ENCODE assay signal across 13 cellular contexts in genomic region chr10:80501381-80501912, GRCh38. TPM values are rescaled to one million over a fixed set of nuclear protein-coding genes. Genes with fewer than 3 reads are reported as not detected.
DNase-seq lines count a peak whose midpoint lies in the region; ATAC-seq and TF ChIP-seq lines count a peak whose summit lies in the region.
"Had no signal": no experiment of that assay in that cellular context is flagged by ENCODE, and none has a peak within 500 bp of the region (broad histone marks: within the 10 kb centered on the region; RNA-seq: fewer than 3 reads in every experiment).

No MANE protein-coding gene starts in this region.

- no TSS peak for BruUV-seq in HCT116 (replicated peaks; lab: Mats Ljungman, UMichigan)

- H3K9ac ChIP-seq in HCT116 (ENCODE audit: low read length) = peak overlapping the region; percentile 60

- TF ChIP-seq RAD21 in HCT116 (IDR thresholded peaks at IDR 0.05; ENCODE audit: low read depth) = no peak

- DNase-seq in A172 (ENCODE audit: low spot score) (peak; percentile 38), HCT116 (ENCODE audit: low read depth, low spot score) (no peak), breast epithelium (ENCODE audit: low spot score in 2 of 2) (no peak), naive B cell (no peak), omental fat pad (ENCODE audit: low spot score) (no peak)
- DNase-seq: DMS53, KBM-7, left colon, NCI-H526, WERI-Rb-1 had no signal

- H3K4me3 ChIP-seq in HCT116 (replicated peaks in 1 of 2; ENCODE audit: low read depth in 1 of 2, low read length in 2 of 2) = peak overlapping the region in 1 of 2 experiments; percentile 29; a peak in 2 of 4 replicates
- no peak overlapping the region for H3K4me3 ChIP-seq in breast epithelium

- ATAC-seq in HCT116 (no peak; the same call in 1 of the 2 replicates), naive B cell (ENCODE audit: low read depth in 2 of 2) (no peak), omental fat pad (ENCODE audit: low FRiP score) (no peak), GM19397 (IDR thresholded peaks at IDR 0.05; ENCODE audit: unreplicated experiment) (no peak), GM21515 (IDR thresholded peaks at IDR 0.05; ENCODE audit: unreplicated experiment) (no peak), GM18873 (IDR thresholded peaks at IDR 0.05; ENCODE audit: low FRiP score, unreplicated experiment) (no peak)
- ATAC-seq: left colon had no signal

- peak overlapping the region in 4 of 6 donors; percentile 0 to 95 (median 66) for H3K27ac Mint-ChIP-seq in naive B cell

- POLR2A ChIA-PET in HCT116 (lab: Charles Lee) = no interaction called here

- no peaks in the 10 kb centered on the region for H4K20me1 ChIP-seq in HCT116 (ENCODE audit: insufficient read depth)

- peak overlapping the region in 4 of 8 donors; percentile 48 to 92 (median 70) for H3K4me3 Mint-ChIP-seq in naive B cell

- CTCF ChIA-PET in HCT116 (lab: Charles Lee) = interaction anchor here (1.1 to 1.6 kb wide), 2 partner anchors 57 to 119 kb away, joined by 4 to 6 read pairs; no protein-coding TSS in a partner anchor

- no peaks in the 10 kb centered on the region for H3K9me3 ChIP-seq in HCT116 (ENCODE audit: control insufficient read depth in 1 of 2, insufficient read depth in 1 of 2, low read depth in 1 of 2, low read length in 2 of 2)
- H3K9me3 ChIP-seq in breast epithelium = no peaks in the 10 kb centered on the region

- peak overlapping the region; percentile 81 for H3K4me2 ChIP-seq in HCT116 (ENCODE audit: low read length)

- H3K36me3 ChIP-seq in HCT116 (ENCODE audit: control insufficient read depth in 1 of 2, insufficient read depth in 2 of 2, low read length in 2 of 2) (no peaks in the 10 kb centered on the region), breast epithelium (no peaks in the 10 kb centered on the region)

- TF ChIP-seq POLR2A in HCT116 (IDR thresholded peaks at IDR 0.05; ENCODE audit: borderline replicate concordance, extremely low read depth, insufficient read depth, insufficient read length) (no peak), breast epithelium (IDR thresholded peaks at IDR 0.05) (no peak)

- TF ChIP-seq CTCF in HCT116 (IDR thresholded peaks at IDR 0.05 in 2 of 3, conservative IDR thresholded peaks at IDR 0.05 in 1 of 3; ENCODE audit: borderline replicate concordance in 1 of 3, insufficient read depth in 1 of 3, low read depth in 2 of 3, low read length in 2 of 3) = no peak
- no peak for TF ChIP-seq CTCF in breast epithelium (IDR thresholded peaks at IDR 0.05)
- TF ChIP-seq CTCF in omental fat pad (IDR thresholded peaks at IDR 0.05) = no peak

- no peaks in the 10 kb centered on the region for H3K27me3 Mint-ChIP-seq in naive B cell

- H3K4me1 ChIP-seq in HCT116 (ENCODE audit: control insufficient read depth in 1 of 2, insufficient read depth in 2 of 2, low read length in 2 of 2) = peaks cover 97 to 100% of the 10 kb centered on the region in 2 experiments
- peaks cover 44 to 64% of the 10 kb centered on the region in 2 donors for H3K4me1 ChIP-seq in breast epithelium

- no peaks in the 10 kb centered on the region for H3K9me2 ChIP-seq in HCT116 (ENCODE audit: insufficient read depth)

- H3K4me1 Mint-ChIP-seq in naive B cell = peaks cover 77 to 90% (median 82%) of the 10 kb centered on the region in 3 donors

- H3K27me3 ChIP-seq in HCT116 (ENCODE audit: insufficient read depth, low read length) (no peaks in the 10 kb centered on the region), breast epithelium (no peaks in the 10 kb centered on the region)

- intact Hi-C loops in HCT116 (cut with micrococcal nuclease) = loop anchor here (10.0 kb wide), 1 partner anchor 247 kb away; no protein-coding TSS in a partner anchor
- intact Hi-C loops in breast epithelium (cut with DNase I; ENCODE audit: low total_unique reads) = loop anchor here (5.0 kb wide), 1 partner anchor 39 kb away; no protein-coding TSS in a partner anchor

- RAD21 ChIA-PET in HCT116 (lab: Charles Lee; ENCODE audit: low non-redundant PET in 1 of 2, low total read pairs in 2 of 2, uncharacterized antibody in 2 of 2, unreplicated experiment in 2 of 2) = no interaction called here

- H3K27ac ChIP-seq in HCT116 (ENCODE audit: low read depth, low read length) = peak overlapping the region; percentile 35
- peak overlapping the region; percentile 89 to 92 for H3K27ac ChIP-seq in breast epithelium

- H3K9me3 Mint-ChIP-seq in naive B cell = peaks cover 5 to 8% (median 6%) of the 10 kb centered on the region in 7 donors

- H3K36me3 Mint-ChIP-seq in naive B cell = peaks cover 8% of the 10 kb centered on the region in 2 donors

- peaks cover 83% of the 10 kb centered on the region for H3K79me2 ChIP-seq in HCT116 (ENCODE audit: insufficient read depth, low read length)

- H2AFZ ChIP-seq in HCT116 (ENCODE audit: low read depth, low read length, poor library complexity, severe bottlenecking) = no peak overlapping the region

TF ChIP-seq in HCT116, 20 proteins besides CTCF, POLR2A, EP300 and RAD21:
- TF ChIP-seq SIN3A (IDR thresholded peaks at IDR 0.05; ENCODE audit: low read depth) = no peak
- TF ChIP-seq JUND (IDR thresholded peaks at IDR 0.05) = no peak
- no peak for TF ChIP-seq ELF1 (IDR thresholded peaks at IDR 0.05; ENCODE audit: borderline replicate concordance, low read depth)
- TF ChIP-seq SRF (IDR thresholded peaks at IDR 0.05; ENCODE audit: low read depth) = no peak
- no peak for TF ChIP-seq POLR2AphosphoS5 (IDR thresholded peaks at IDR 0.05; ENCODE audit: low read depth, low read length)
- no peak for TF ChIP-seq EZH2 (IDR thresholded peaks at IDR 0.05)
- TF ChIP-seq FOSL1 (IDR thresholded peaks at IDR 0.05; ENCODE audit: low read depth) = no peak
- no peak for TF ChIP-seq ZNF274 (IDR thresholded peaks at IDR 0.05; ENCODE audit: low read depth, low read length)
- TF ChIP-seq EZH2phosphoT487 (IDR thresholded peaks at IDR 0.05; ENCODE audit: borderline replicate concordance) = no peak
- no peak for TF ChIP-seq SP1 (IDR thresholded peaks at IDR 0.05; ENCODE audit: low read depth)
- no peak for TF ChIP-seq CBX3 (IDR thresholded peaks at IDR 0.05; ENCODE audit: low read depth)
- no peak for TF ChIP-seq ZFX (IDR thresholded peaks at IDR 0.05)
- TF ChIP-seq ATF3 (IDR thresholded peaks at IDR 0.05) = no peak
- no peak for TF ChIP-seq YY1 (IDR thresholded peaks at IDR 0.05; ENCODE audit: extremely low read depth, insufficient replicate concordance, low read depth, low read length)
- TF ChIP-seq REST (IDR thresholded peaks at IDR 0.05; ENCODE audit: low read depth) = no peak
- no peak for TF ChIP-seq CEBPB (IDR thresholded peaks at IDR 0.05; ENCODE audit: low read depth)

RNA-seq across cellular contexts. Expression of gene SH2D4B, which starts 36.3 kb away (rescaled TPM):
- total RNA-seq in A172 (2014; rRNA removed; shearing (Covaris generic)) = 0.07 and 0.53 TPM in 2 replicates
- 0.22 TPM for total RNA-seq in HCT116 (2021; ENCODE audit: unreplicated experiment)
- 0.04 TPM in 1 of 2 replicates, not detected in the other for polyA plus RNA-seq in HCT116 (2012)
- under 1 TPM in 2 of 3 donors, not detected in 1; 0.15 to 0.16 TPM for total RNA-seq in breast epithelium
- under 1 TPM in 1 of 6 donors, not detected in 5; 0.19 TPM for polyA plus RNA-seq in naive B cell (ENCODE audit: low read depth in 6 of 6)
- under 1 TPM in 1 of 4 donors, not detected in 3; 0.13 TPM for total RNA-seq in omental fat pad
- total RNA-seq: left colon had no signal

RNA-seq across cellular contexts. Expression of gene TSPAN14, which starts 47.3 kb away (rescaled TPM):
- 35.0 and 38.4 TPM in 2 replicates for total RNA-seq in A172 (2014; rRNA removed; shearing (Covaris generic))
- total RNA-seq in HCT116 (2021; ENCODE audit: unreplicated experiment) (86.8 TPM), breast epithelium (10 to 100 TPM; 52.8 to 76.8 (median 74.8) TPM), omental fat pad (100 to 1,000 TPM in 2 of 4 donors, 10 to 100 TPM in 2; 42.4 to 114 (median 91.6) TPM)
- polyA plus RNA-seq in HCT116 (2012) = 61.9 and 66.2 TPM in 2 replicates
- 10 to 100 TPM; 31.0 to 60.8 (median 38.1) TPM for polyA plus RNA-seq in naive B cell (ENCODE audit: low read depth in 6 of 6)
